ENCODE assay signal across 9 cellular contexts in the genomic region with DNA sequence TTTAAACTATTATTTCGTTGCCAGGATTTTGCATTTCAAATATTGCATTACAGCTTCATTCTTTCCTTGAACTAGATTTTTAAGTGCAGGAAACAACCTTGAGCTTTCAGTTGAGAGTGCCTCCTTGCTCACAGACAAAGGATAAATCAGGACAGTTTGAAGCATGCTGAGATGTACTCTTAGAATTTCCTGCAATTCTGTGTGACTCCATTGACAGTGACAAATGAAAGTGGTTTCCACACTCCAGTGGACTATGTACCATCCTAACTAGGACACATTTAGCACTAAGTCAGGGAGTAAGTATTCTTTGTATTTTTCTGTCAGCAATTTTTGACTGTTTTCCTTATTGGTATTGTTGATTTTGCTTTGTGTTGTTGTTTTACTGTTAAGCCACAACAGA.
"Had no signal": no experiment of that assay in that cellular context is flagged by ENCODE, and none has a peak within 500 bp of the region (broad histone marks: within the 10 kb centered on the region; RNA-seq: fewer than 3 reads in every experiment).

No MANE protein-coding gene starts in this region.

- FAIRE-seq: H1, H54, HTR-8/SVneo, K562 had no signal

- DNase-seq: H9, HCEC 1CT, IMR-90, KG1 had no signal

- ATAC-seq: GM23338, K562 had no signal

- H3K4me2 ChIP-seq: GM23338 had no signal

- H3K4me3 ChIP-seq: GM23338, K562 had no signal
